Comparison of ENCODE assay signal across 1 cellular context in the genomic region with DNA sequence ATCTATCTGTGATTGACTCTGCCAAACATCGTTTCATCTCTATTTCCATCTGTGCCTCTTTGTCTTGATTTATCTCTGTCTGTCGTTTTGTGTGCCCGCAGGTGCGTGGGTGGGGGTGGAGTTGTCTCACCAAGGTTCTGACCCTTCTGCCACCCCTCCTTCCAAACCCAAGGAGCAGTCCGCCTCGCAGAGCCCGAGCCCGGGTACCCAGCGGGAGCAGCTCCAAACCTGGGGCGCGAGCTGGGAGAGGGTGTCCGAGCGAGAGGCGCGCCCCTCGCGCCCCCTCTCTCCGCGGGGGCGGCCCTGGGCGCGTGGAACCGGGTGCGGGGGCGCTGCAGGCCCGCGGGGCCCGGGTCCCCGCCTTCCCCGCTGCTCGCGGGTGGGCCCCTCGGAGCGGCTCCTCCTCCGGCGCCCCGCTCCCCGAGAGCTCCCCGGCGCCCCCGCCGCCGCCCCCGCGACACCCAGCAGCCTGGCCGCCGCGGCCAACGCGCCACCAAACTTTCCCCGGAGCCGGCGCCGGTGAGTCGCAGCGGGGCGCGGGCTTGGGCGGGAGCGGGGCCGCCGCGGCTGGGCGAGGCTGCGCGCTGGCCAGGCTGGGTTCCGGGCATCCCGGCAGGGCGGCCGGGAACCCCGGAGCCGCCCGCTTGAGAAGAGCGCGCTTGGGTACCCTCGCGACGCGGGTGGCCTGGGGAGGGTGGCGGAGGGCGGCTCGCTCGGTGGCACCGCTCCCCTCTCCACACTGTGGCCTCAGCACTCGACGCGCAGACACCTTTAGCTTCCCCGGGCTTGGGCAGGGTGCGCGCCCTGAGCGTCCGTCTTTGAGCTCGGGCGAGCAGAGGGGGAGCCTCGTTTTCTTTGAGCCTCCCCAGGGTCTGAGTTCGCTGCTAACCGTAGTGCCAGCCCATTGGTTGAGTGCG.
TF ChIP-seq lines count a peak whose summit lies in the region.

A gene with protein sequence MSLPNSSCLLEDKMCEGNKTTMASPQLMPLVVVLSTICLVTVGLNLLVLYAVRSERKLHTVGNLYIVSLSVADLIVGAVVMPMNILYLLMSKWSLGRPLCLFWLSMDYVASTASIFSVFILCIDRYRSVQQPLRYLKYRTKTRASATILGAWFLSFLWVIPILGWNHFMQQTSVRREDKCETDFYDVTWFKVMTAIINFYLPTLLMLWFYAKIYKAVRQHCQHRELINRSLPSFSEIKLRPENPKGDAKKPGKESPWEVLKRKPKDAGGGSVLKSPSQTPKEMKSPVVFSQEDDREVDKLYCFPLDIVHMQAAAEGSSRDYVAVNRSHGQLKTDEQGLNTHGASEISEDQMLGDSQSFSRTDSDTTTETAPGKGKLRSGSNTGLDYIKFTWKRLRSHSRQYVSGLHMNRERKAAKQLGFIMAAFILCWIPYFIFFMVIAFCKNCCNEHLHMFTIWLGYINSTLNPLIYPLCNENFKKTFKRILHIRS (plus strand): TSS at position 458 of the 917 bp plus-strand sequence. CDS start 104,545 bp downstream, outside the sequence.

TF ChIP-seq in endothelial cell of umbilical vein, 7 proteins besides CTCF, POLR2A, EP300 and RAD21 (continued from another document):
- TF ChIP-seq POLR2AphosphoS5 (IDR thresholded peaks at IDR 0.05; ENCODE audit: insufficient read depth, low read depth, low read length) (peak; percentile 15), EZH2 (IDR thresholded peaks at IDR 0.05; ENCODE audit: borderline replicate concordance, low read depth, low read length, severe bottlenecking) (no peak), GATA2 (IDR thresholded peaks at IDR 0.05; ENCODE audit: insufficient read depth, insufficient read length, low read depth, low read length) (no peak)
- TF ChIP-seq, protein P1, sequence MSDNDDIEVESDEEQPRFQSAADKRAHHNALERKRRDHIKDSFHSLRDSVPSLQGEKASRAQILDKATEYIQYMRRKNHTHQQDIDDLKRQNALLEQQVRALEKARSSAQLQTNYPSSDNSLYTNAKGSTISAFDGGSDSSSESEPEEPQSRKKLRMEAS (IDR thresholded peaks at IDR 0.05; ENCODE audit: insufficient read depth, insufficient read length) = no peak
